12 cellular contexts compared by ENCODE assay signal in genomic region chr3:37957185-37957936, GRCh38. TPM values are rescaled to one million over a fixed set of nuclear protein-coding genes. Genes with fewer than 3 reads are reported as not detected.
A peak's percentile ranks its signal among the peaks of the same experiment; 100 is the strongest.
DNase-seq lines count a peak whose midpoint lies in the region; ATAC-seq and TF ChIP-seq lines count a peak whose summit lies in the region.
"Had no signal": no experiment of that assay in that cellular context is flagged by ENCODE, and none has a peak within 500 bp of the region (broad histone marks: within the 10 kb centered on the region; RNA-seq: fewer than 3 reads in every experiment).

No MANE protein-coding gene starts in this region.

- peaks cover 1% of the 10 kb centered on the region for H3K27me3 Mint-ChIP-seq in activated CD4-positive, alpha-beta memory T cell treated with anti-CD3 and anti-CD28 coated beads, Interleukin-2, amount 10 ng/mL, durations not matched to agents 7 days and 5 days
- H3K27me3 Mint-ChIP-seq in activated CD4-positive, alpha-beta memory T cell treated with anti-CD3 and anti-CD28 coated beads for 36 hours = no peaks in the 10 kb centered on the region

- H3K9me3 ChIP-seq in adrenal gland (replicated peaks in 1 of 3) (no peaks in the 10 kb centered on the region), lower lobe of right lung (no peaks in the 10 kb centered on the region), tibial nerve (no peaks in the 10 kb centered on the region)

- no peaks in the 10 kb centered on the region for H3K36me3 Mint-ChIP-seq in activated CD4-positive, alpha-beta memory T cell treated with anti-CD3 and anti-CD28 coated beads, Interleukin-2, amount 10 ng/mL, durations not matched to agents 7 days and 5 days (ENCODE audit: low read depth)
- H3K36me3 Mint-ChIP-seq in activated CD4-positive, alpha-beta memory T cell treated with anti-CD3 and anti-CD28 coated beads for 36 hours = no peaks in the 10 kb centered on the region

- peak overlapping the region; percentile 64 for H3K27ac Mint-ChIP-seq in activated CD4-positive, alpha-beta memory T cell treated with anti-CD3 and anti-CD28 coated beads, Interleukin-2, amount 10 ng/mL, durations not matched to agents 7 days and 5 days
- H3K27ac Mint-ChIP-seq in activated CD4-positive, alpha-beta memory T cell treated with anti-CD3 and anti-CD28 coated beads for 36 hours = no peak overlapping the region
- H3K27ac Mint-ChIP-seq: nephron progenitor cell had no signal

- POLR2A ChIA-PET in activated CD4-positive, alpha-beta memory T cell treated with anti-CD3 and anti-CD28 coated beads, Interleukin-2, amount 10 ng/mL, durations not matched to agents 7 days and 5 days (lab: Charles Lee) = no interaction called here
- POLR2A ChIA-PET in activated CD4-positive, alpha-beta memory T cell treated with anti-CD3 and anti-CD28 coated beads for 36 hours (lab: Charles Lee) = no interaction called here
- POLR2A ChIA-PET in HEK293T (lab: Yijun Ruan, JAX) = no interaction called here

- TF ChIP-seq POLR2A in adrenal gland (IDR thresholded peaks at IDR 0.05) (no peak), tibial nerve (IDR thresholded peaks at IDR 0.05) (no peak)

- H3K27ac ChIP-seq in adrenal gland = peak overlapping the region in 3 of 5 donors; percentile 27 to 45 (median 31)
- peak overlapping the region; percentile 47 for H3K27ac ChIP-seq in lower lobe of right lung
- H3K27ac ChIP-seq in tibial nerve = peak overlapping the region in 3 of 4 donors; percentile 58 to 76 (median 70)
- H3K27ac ChIP-seq: KMS-11 had no signal

- intact Hi-C loops in activated CD4-positive, alpha-beta memory T cell treated with anti-CD3 and anti-CD28 coated beads for 36 hours (cut with micrococcal nuclease) = no loop called here
- intact Hi-C loops in adrenal gland (cut with DNase I) (no loop called here), lower lobe of right lung (cut with DNase I) (no loop called here)

- DNase-seq in activated CD4-positive, alpha-beta memory T cell treated with anti-CD3 and anti-CD28 coated beads, Interleukin-2, amount 10 ng/mL, durations not matched to agents 7 days and 5 days = no peak
- DNase-seq in activated CD4-positive, alpha-beta memory T cell treated with anti-CD3 and anti-CD28 coated beads for 36 hours = no peak
- DNase-seq in adrenal gland = no peak
- no peak for DNase-seq in lower lobe of right lung
- no peak for DNase-seq in tibial nerve (ENCODE audit: low spot score in 2 of 2)
- DNase-seq in AG20443 (ENCODE audit: low spot score) = no peak
- no peak for DNase-seq in ecto neural progenitor cell (ENCODE audit: low spot score)
- no peak for DNase-seq in HEK293T (ENCODE audit: extremely low spot score)
- DNase-seq: activated T-cell treated with anti-CD3 and anti-CD28 coated beads, Interleukin-2, amount 50 U/mL, for 1 hour; nephron progenitor cell; SIG-M5 had no signal

- no peak for ATAC-seq in lower lobe of right lung

- H3K4me3 ChIP-seq in adrenal gland (no peak overlapping the region), lower lobe of right lung (no peak overlapping the region), tibial nerve (no peak overlapping the region)

- no peak for TF ChIP-seq CTCF in adrenal gland (IDR thresholded peaks at IDR 0.05)
- TF ChIP-seq CTCF in lower lobe of right lung (IDR thresholded peaks at IDR 0.05) = no peak
- TF ChIP-seq CTCF in tibial nerve (IDR thresholded peaks at IDR 0.05) = no peak

- peaks cover 17% of the 10 kb centered on the region for H3K4me1 Mint-ChIP-seq in activated CD4-positive, alpha-beta memory T cell treated with anti-CD3 and anti-CD28 coated beads, Interleukin-2, amount 10 ng/mL, durations not matched to agents 7 days and 5 days
- peaks cover 15% of the 10 kb centered on the region for H3K4me1 Mint-ChIP-seq in activated CD4-positive, alpha-beta memory T cell treated with anti-CD3 and anti-CD28 coated beads for 36 hours (ENCODE audit: low read depth)

- CTCF ChIA-PET in activated CD4-positive, alpha-beta memory T cell treated with anti-CD3 and anti-CD28 coated beads, Interleukin-2, amount 10 ng/mL, durations not matched to agents 7 days and 5 days (lab: Charles Lee) = interaction anchor here (0.9 to 1.3 kb wide), 5 partner anchors 10 to 539 kb away, joined by 3 to 5 read pairs (median 3); partner anchors contain the start of gene EXOG
- CTCF ChIA-PET in activated CD4-positive, alpha-beta memory T cell treated with anti-CD3 and anti-CD28 coated beads for 36 hours (lab: Charles Lee) = interaction anchor here (1.3 to 1.8 kb wide), 3 partner anchors 8 to 15 kb away, joined by 4 to 11 read pairs (median 5); no protein-coding TSS in a partner anchor
- CTCF ChIA-PET in HEK293T (lab: Yijun Ruan, JAX) = interaction anchor here (0.5 kb wide), 1 partner anchor 539 kb away, joined by 3 read pairs; the partner anchor contains the start of gene EXOG

- H3K4me3 Mint-ChIP-seq in activated CD4-positive, alpha-beta memory T cell treated with anti-CD3 and anti-CD28 coated beads, Interleukin-2, amount 10 ng/mL, durations not matched to agents 7 days and 5 days = no peak overlapping the region
- H3K4me3 Mint-ChIP-seq in activated CD4-positive, alpha-beta memory T cell treated with anti-CD3 and anti-CD28 coated beads for 36 hours = no peak overlapping the region
- H3K4me3 Mint-ChIP-seq: nephron progenitor cell had no signal

- no peak for TF ChIP-seq EP300 in tibial nerve (IDR thresholded peaks at IDR 0.05)

- H3K36me3 ChIP-seq in adrenal gland (replicated peaks in 1 of 2) = no peaks in the 10 kb centered on the region
- H3K36me3 ChIP-seq in lower lobe of right lung = peaks cover 9% of the 10 kb centered on the region
- H3K36me3 ChIP-seq in tibial nerve = peaks cover 0 to 24% (median 0%) of the 10 kb centered on the region in 3 donors

- WGBS in adrenal gland, 4 donors = 72 to 82% (median 77%) methylated on average over 8 of the region's 8 CpGs
- WGBS in tibial nerve, 2 donors = 70 to 76% methylated on average over 8 of the region's 8 CpGs

- H3K27me3 ChIP-seq in adrenal gland = no peaks in the 10 kb centered on the region
- no peaks in the 10 kb centered on the region for H3K27me3 ChIP-seq in lower lobe of right lung (ENCODE audit: low read depth)
- no peaks in the 10 kb centered on the region for H3K27me3 ChIP-seq in tibial nerve

- H3K4me1 ChIP-seq in adrenal gland (replicated peaks in 1 of 2) (peaks cover 4 to 20% of the 10 kb centered on the region in 2 donors), lower lobe of right lung (peaks cover 50% of the 10 kb centered on the region), tibial nerve (peaks cover 0 to 64% (median 20%) of the 10 kb centered on the region in 4 donors)

- peaks cover 4% of the 10 kb centered on the region for H3K9me3 Mint-ChIP-seq in activated CD4-positive, alpha-beta memory T cell treated with anti-CD3 and anti-CD28 coated beads, Interleukin-2, amount 10 ng/mL, durations not matched to agents 7 days and 5 days
- H3K9me3 Mint-ChIP-seq in activated CD4-positive, alpha-beta memory T cell treated with anti-CD3 and anti-CD28 coated beads for 36 hours = no peaks in the 10 kb centered on the region

TF ChIP-seq in HEK293T, 16 proteins besides CTCF, POLR2A, EP300 and RAD21:
- no peak for TF ChIP-seq LEF1 (IDR thresholded peaks at IDR 0.05; ENCODE audit: borderline replicate concordance)
TF ChIP-seq in HEK293T: peak in this region for 0.

RNA-seq across cellular contexts. Expression of gene VILL, which starts 33.2 kb away (rescaled TPM):
- 10 to 100 TPM; 18.4 to 18.7 TPM for total RNA-seq in activated CD4-positive, alpha-beta memory T cell treated with anti-CD3 and anti-CD28 coated beads, Interleukin-2, amount 10 ng/mL, durations not matched to agents 7 days and 5 days
- total RNA-seq in activated CD4-positive, alpha-beta memory T cell treated with anti-CD3 and anti-CD28 coated beads for 36 hours = 10 to 100 TPM in 1 of 2 experiments, 1 to 10 TPM in 1; 9.9 to 11.3 TPM
- 1 to 10 TPM; 2.5 to 8.0 (median 6.5) TPM for total RNA-seq in adrenal gland
- polyA plus RNA-seq in adrenal gland = 10 to 100 TPM in 1 of 3 donors, 1 to 10 TPM in 2; 1.7 to 18.0 (median 9.7) TPM
- 12.5 TPM for total RNA-seq in lower lobe of right lung
- 10 to 100 TPM; 13.6 to 16.5 (median 15.3) TPM for total RNA-seq in tibial nerve
